Comparison of ENCODE assay signal across 10 cellular contexts in the genomic region with DNA sequence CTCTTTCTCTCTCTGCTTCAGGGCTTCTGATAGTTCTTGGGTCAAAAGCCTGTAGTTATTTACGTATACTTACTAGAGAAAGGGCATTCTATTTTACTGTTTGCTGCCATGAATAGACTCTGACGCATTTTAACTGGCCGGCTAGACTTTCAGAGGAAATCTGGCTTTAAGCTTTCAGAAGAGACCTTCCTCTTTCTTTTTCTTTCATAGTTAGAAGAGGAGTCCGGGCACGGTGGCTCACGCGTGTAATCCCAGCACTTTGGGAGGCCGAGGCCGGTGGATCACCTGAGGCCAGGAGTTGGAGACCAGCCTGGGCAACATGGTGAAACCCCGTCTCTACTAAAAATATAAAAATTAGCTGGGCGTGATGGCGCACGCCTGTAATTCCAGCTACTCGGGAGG. TPM values are rescaled to one million over a fixed set of nuclear protein-coding genes. Genes with fewer than 3 reads are reported as not detected.
DNase-seq lines count a peak whose midpoint lies in the region; ATAC-seq, FAIRE-seq and TF ChIP-seq lines count a peak whose summit lies in the region.
"Not testable (repeated sequence)": the region's sequence is repeated elsewhere in the genome, so short reads cannot be mapped to it uniquely, and the experiment has no call there.
"Had no signal": no experiment of that assay in that cellular context is flagged by ENCODE, and none has a peak within 500 bp of the region (broad histone marks: within the 10 kb centered on the region; RNA-seq: fewer than 3 reads in every experiment).

No MANE protein-coding gene starts in this region.

- intact Hi-C loops in sciatic nerve (cut with DNase I); transverse colon (cut with DNase I; ENCODE audit: low total_unique reads): not testable (repeated sequence)

- H3K36me3 ChIP-seq in astrocyte (ENCODE audit: insufficient read depth, low read length); gastroesophageal sphincter; transverse colon: not testable (repeated sequence)

- not testable (repeated sequence) for H3K4me2 ChIP-seq in astrocyte (ENCODE audit: low read length)

- not testable (repeated sequence) for H3K27me3 ChIP-seq in astrocyte (ENCODE audit: insufficient read depth, low read length); gastroesophageal sphincter; transverse colon

- ATAC-seq in HG02763 (IDR thresholded peaks at IDR 0.05; ENCODE audit: unreplicated experiment) (peak; percentile 45), gastroesophageal sphincter (peak; percentile 27), sciatic nerve (peak; percentile 48)

- FAIRE-seq in astrocyte (lab: Jason Lieb, UNC), result not testable (repeated sequence)

- not testable (repeated sequence) for H3K4me1 ChIP-seq in astrocyte (ENCODE audit: insufficient read depth, low read length); transverse colon
- peaks cover 0 to 14% (median 0%) of the 10 kb centered on the region in 3 donors for H3K4me1 ChIP-seq in gastroesophageal sphincter

- not testable (repeated sequence) for H3K9me3 ChIP-seq in astrocyte (ENCODE audit: insufficient read depth, low read depth, low read length); gastroesophageal sphincter; transverse colon

- not testable (repeated sequence) for H3K36me3 Mint-ChIP-seq in astrocyte (ENCODE audit: low read depth, unreplicated experiment)

- not testable (repeated sequence) for H3K9ac ChIP-seq in astrocyte (ENCODE audit: low read length)

- not testable (repeated sequence) for TF ChIP-seq POLR2A in gastroesophageal sphincter (IDR thresholded peaks at IDR 0.05); transverse colon (IDR thresholded peaks at IDR 0.05)

- H3K4me3 Mint-ChIP-seq in astrocyte (ENCODE audit: unreplicated experiment), result not testable (repeated sequence)

- 45 to 75% methylated on average over 1 to 4 of the region's 14 CpGs for WGBS in gastroesophageal sphincter (ENCODE audit: low coverage in 1 of 2), 2 donors
- WGBS in transverse colon (ENCODE audit: low coverage in 1 of 2), 2 donors, result 71 to 75% methylated on average over 2 to 14 of the region's 14 CpGs

- TF ChIP-seq CTCF in GM12865 (IDR thresholded peaks at IDR 0.05; ENCODE audit: insufficient read depth, low read depth, low read length, missing control alignments); astrocyte (IDR thresholded peaks at IDR 0.05; ENCODE audit: insufficient read depth, low read depth, low read length); gastroesophageal sphincter (IDR thresholded peaks at IDR 0.05); transverse colon (IDR thresholded peaks at IDR 0.05): not testable (repeated sequence)

- not testable (repeated sequence) for H3K27ac Mint-ChIP-seq in astrocyte (ENCODE audit: unreplicated experiment)

- DNase-seq in GM12865 (ENCODE audit: low read depth) (peak; percentile 41), NOMO-1 treated with DMSO at 0.1 percent for 48 hours (lab: John Stamatoyannopoulos, UW; ENCODE audit: unreplicated experiment) (peak; percentile 68), lung microvascular endothelial cell (ENCODE audit: low read depth in 2 of 2) (peak; percentile 52 to 75)
- not testable (repeated sequence) for DNase-seq in astrocyte (ENCODE audit: low read depth); sciatic nerve (ENCODE audit: low spot score); transverse colon

- not testable (repeated sequence) for H3K79me2 ChIP-seq in astrocyte (ENCODE audit: insufficient read depth, low read length)

- H2AFZ ChIP-seq in astrocyte (ENCODE audit: low read depth, low read length), result peak overlapping the region; percentile 45

- H3K27ac ChIP-seq in astrocyte (ENCODE audit: low read depth, low read length), result not testable (repeated sequence)
- H3K27ac ChIP-seq in gastroesophageal sphincter (peak overlapping the region; percentile 50 to 70 (median 56)), transverse colon (peak overlapping the region; percentile 35 to 65 (median 54))

- H4K20me1 ChIP-seq in astrocyte (ENCODE audit: insufficient read depth, low read length), result not testable (repeated sequence)

- H3K4me1 Mint-ChIP-seq in astrocyte (ENCODE audit: low read depth, unreplicated experiment), result not testable (repeated sequence)

- TF ChIP-seq EP300 in gastroesophageal sphincter (IDR thresholded peaks at IDR 0.05); transverse colon (IDR thresholded peaks at IDR 0.05; ENCODE audit: low read depth): not testable (repeated sequence)

- H3K4me3 ChIP-seq in GM12865 (ENCODE audit: low read depth, low read length); astrocyte (ENCODE audit: insufficient read depth, low read depth, low read length); gastroesophageal sphincter; transverse colon: not testable (repeated sequence)

- not testable (repeated sequence) for H3K9me3 Mint-ChIP-seq in astrocyte (ENCODE audit: unreplicated experiment)

- not testable (repeated sequence) for H3K27me3 Mint-ChIP-seq in astrocyte (ENCODE audit: low read depth, unreplicated experiment)

- in situ Hi-C loops in transverse colon (cut with MboI; ENCODE audit: low pct_ligation_motif_present in 1 of 4, low pct_unique_long_range_greater_than_20kb in 1 of 4, low sequenced_read_pairs in 3 of 4), result not testable (repeated sequence)

RNA-seq across cellular contexts. Expression of gene CD34, which starts 31.4 kb away (rescaled TPM):
- total RNA-seq in astrocyte, result 0.29 and 0.45 TPM in 2 replicates
- 100 to 1,000 TPM in 1 of 4 donors, 10 to 100 TPM in 3; 38.9 to 114 (median 62.1) TPM for total RNA-seq in gastroesophageal sphincter
- 14.7 and 25.9 TPM in 2 replicates for total RNA-seq in lung microvascular endothelial cell
- total RNA-seq in sciatic nerve, result 103 TPM
- 10 to 100 TPM in 2 of 4 donors, 1 to 10 TPM in 2; 7.5 to 85.2 (median 9.7) TPM for total RNA-seq in transverse colon
- total RNA-seq: bronchial epithelial cell, IMR-90 had no signal
